20 cellular contexts compared by ENCODE assay signal in genomic region chr17:48028736-48029135, GRCh38. TPM values are rescaled to one million over a fixed set of nuclear protein-coding genes. Genes with fewer than 3 reads are reported as not detected.
A peak's percentile ranks its signal among the peaks of the same experiment; 100 is the strongest.
DNase-seq lines count a peak whose midpoint lies in the region; ATAC-seq, FAIRE-seq and TF ChIP-seq lines count a peak whose summit lies in the region.
"Had no signal": no experiment of that assay in that cellular context is flagged by ENCODE, and none has a peak within 500 bp of the region (broad histone marks: within the 10 kb centered on the region; RNA-seq: fewer than 3 reads in every experiment).

No MANE protein-coding gene starts in this region.

- H2BK120ac ChIP-seq in neuronal stem cell (ENCODE audit: low read depth, low read length), result no peak overlapping the region

- intact Hi-C loops in cardiac septum (cut with DNase I) (loop anchor here (10.0 kb wide), 1 partner anchor 586 kb away; the partner anchor contains the start of genes HOXB7 and HOXB8), Right ventricle myocardium superior (cut with DNase I) (no loop called here), PC-3 (cut with micrococcal nuclease) (loop anchor here (5.0 to 10.0 kb wide), 4 partner anchors 216 to 589 kb away; partner anchors contain the start of gene HOXB8)

- peak overlapping the region; percentile 53; the same call in 1 of the 2 replicates for H3K27ac Mint-ChIP-seq in HFFc6
- H3K27ac Mint-ChIP-seq in astrocyte (ENCODE audit: unreplicated experiment), result peak overlapping the region; percentile 42
- H3K27ac Mint-ChIP-seq: CD4-positive, alpha-beta memory T cell; GM23338; H9 had no signal

- H3K9me2 ChIP-seq in PC-3 (replicated peaks; ENCODE audit: low read length), result no peaks in the 10 kb centered on the region

- H2AFZ ChIP-seq in astrocyte (ENCODE audit: low read depth, low read length) (no peak overlapping the region), neuronal stem cell (ENCODE audit: low read length) (no peak overlapping the region), PC-3 (ENCODE audit: low read length) (no peak overlapping the region)
- H2AFZ ChIP-seq: GM23338 had no signal

- H3K4me1 ChIP-seq in astrocyte (ENCODE audit: insufficient read depth, low read length) (peaks cover 32% of the 10 kb centered on the region), neuronal stem cell (ENCODE audit: control insufficient read depth in 2 of 2, insufficient read depth in 1 of 2, low read depth in 1 of 2, low read length in 2 of 2) (peaks cover 14 to 26% of the 10 kb centered on the region in 2 donors), PC-3 (ENCODE audit: insufficient read depth, low read length) (peaks cover 27% of the 10 kb centered on the region)

- H3K4me2 ChIP-seq in astrocyte (ENCODE audit: low read length), result no peak overlapping the region
- H3K4me2 ChIP-seq in neuronal stem cell (ENCODE audit: insufficient read depth, low read length, poor library complexity, severe bottlenecking), result no peak overlapping the region
- H3K4me2 ChIP-seq in PC-3 (ENCODE audit: low read length), result no peak overlapping the region
- H3K4me2 ChIP-seq: A549, GM23338 had no signal

- H3K18ac ChIP-seq in neuronal stem cell (ENCODE audit: low read length), result no peak overlapping the region

- H3K4ac ChIP-seq in neuronal stem cell (ENCODE audit: low read length), result no peak overlapping the region

- no peak overlapping the region for H2BK15ac ChIP-seq in neuronal stem cell (ENCODE audit: low read length)

- H2BK5ac ChIP-seq in neuronal stem cell (ENCODE audit: low read length), result peak overlapping the region; percentile 26

- DNase-seq in cardiac septum (ENCODE audit: low spot score) (peak; percentile 56), Right ventricle myocardium superior (no peak), HFFc6 (no peak), astrocyte (ENCODE audit: low read depth) (no peak), neuronal stem cell (ENCODE audit: low spot score) (no peak), COLO829 (ENCODE audit: low spot score) (no peak), PC-3 (no peak)
- DNase-seq: 8988T; ACHN; C1 segment of cervical spinal cord; Caco-2; CD4-positive, alpha-beta memory T cell; DMS153; DND-41; H9 had no signal

- H2BK12ac ChIP-seq in neuronal stem cell (ENCODE audit: low read length), result no peak overlapping the region

- H3K4me3 ChIP-seq in astrocyte (ENCODE audit: insufficient read depth, low read depth, low read length), result no peak overlapping the region
- H3K4me3 ChIP-seq in neuronal stem cell (ENCODE audit: low read length in 2 of 2), result no peak overlapping the region
- H3K4me3 ChIP-seq in PC-3 (ENCODE audit: low read length), result no peak overlapping the region
- H3K4me3 ChIP-seq: A549, GM23338 had no signal

- H3K9me3 Mint-ChIP-seq in HFFc6 (no peaks in the 10 kb centered on the region), astrocyte (ENCODE audit: unreplicated experiment) (peaks cover 3% of the 10 kb centered on the region)
- H3K9me3 Mint-ChIP-seq: GM23338, H9 had no signal

- H3K4me3 Mint-ChIP-seq in HFFc6 (no peak overlapping the region), astrocyte (ENCODE audit: unreplicated experiment) (no peak overlapping the region)
- H3K4me3 Mint-ChIP-seq: CD4-positive, alpha-beta memory T cell; GM23338; H9 had no signal

- H3F3A ChIP-seq in PC-3 (ENCODE audit: low read length, unreplicated experiment), result peaks cover 6% of the 10 kb centered on the region

- ATAC-seq in Right ventricle myocardium superior (ENCODE audit: poor library complexity) (no peak), PC-3 (no peak)
- ATAC-seq: A549, GM23338, HCT116 had no signal

- no peaks in the 10 kb centered on the region for H4K20me1 ChIP-seq in astrocyte (ENCODE audit: insufficient read depth, low read length)
- H4K20me1 ChIP-seq in PC-3 (ENCODE audit: low read length), result no peaks in the 10 kb centered on the region

- H3K27ac ChIP-seq in astrocyte (ENCODE audit: low read depth, low read length) (no peak overlapping the region), neuronal stem cell (replicated peaks; ENCODE audit: low read length) (no peak overlapping the region), PC-3 (ENCODE audit: low read length) (no peak overlapping the region)
- H3K27ac ChIP-seq: A549 had no signal

- TF ChIP-seq CTCF in HFFc6 (IDR thresholded peaks at IDR 0.05) (no peak), astrocyte (IDR thresholded peaks at IDR 0.05; ENCODE audit: insufficient read depth, low read depth, low read length) (no peak), PC-3 (conservative IDR thresholded peaks at IDR 0.05; ENCODE audit: low read depth, low read length) (no peak)

- WGBS in neuronal stem cell (ENCODE audit: extremely low coverage in 2 of 2, insufficient read length in 2 of 2, insufficient replicate concordance in 1 of 2), 2 donors, result no CpG with 5 or more reads among the region's 1 CpG

- H3K79me2 ChIP-seq in astrocyte (ENCODE audit: insufficient read depth, low read length) (no peaks in the 10 kb centered on the region), PC-3 (ENCODE audit: low read length) (no peaks in the 10 kb centered on the region)

- H3K36me3 Mint-ChIP-seq in HFFc6 (ENCODE audit: low read depth) (no peaks in the 10 kb centered on the region; the same call in 1 of the 2 replicates), astrocyte (ENCODE audit: low read depth, unreplicated experiment) (peaks cover 22% of the 10 kb centered on the region)
- H3K36me3 Mint-ChIP-seq: CD4-positive, alpha-beta memory T cell had no signal

- POLR2A ChIA-PET in PC-3 (lab: Charles Lee; ENCODE audit: unreplicated experiment), result interaction anchor here (0.7 kb wide), 1 partner anchor 95 kb away, joined by 4 read pairs; no protein-coding TSS in a partner anchor

- no peak overlapping the region for H4K8ac ChIP-seq in neuronal stem cell (ENCODE audit: low read depth, low read length)

- no peak overlapping the region for H3K14ac ChIP-seq in neuronal stem cell (ENCODE audit: low read length)

- CTCF ChIA-PET in PC-3 (lab: Charles Lee), result no interaction called here

- H3K9ac ChIP-seq in astrocyte (ENCODE audit: low read length) (no peak overlapping the region), neuronal stem cell (ENCODE audit: low read depth, low read length, poor library complexity) (no peak overlapping the region), PC-3 (ENCODE audit: low read length) (no peak overlapping the region)

- no peaks in the 10 kb centered on the region for H3K36me3 ChIP-seq in astrocyte (ENCODE audit: insufficient read depth, low read length)
- no peaks in the 10 kb centered on the region for H3K36me3 ChIP-seq in neuronal stem cell (replicated peaks in 1 of 2; ENCODE audit: control insufficient read depth in 2 of 2, insufficient read depth in 2 of 2, low read length in 2 of 2)
- H3K36me3 ChIP-seq in PC-3 (ENCODE audit: low read depth, low read length), result no peaks in the 10 kb centered on the region

- no peak for FAIRE-seq in astrocyte (lab: Jason Lieb, UNC)
- FAIRE-seq: A549, G401.6, GM12892 had no signal

- H3K4me1 Mint-ChIP-seq in HFFc6 (ENCODE audit: low read depth) (peaks cover 32% of the 10 kb centered on the region), astrocyte (ENCODE audit: low read depth, unreplicated experiment) (peaks cover 9% of the 10 kb centered on the region)

- H3K79me1 ChIP-seq in neuronal stem cell (ENCODE audit: low read depth, low read length), result no peaks in the 10 kb centered on the region

- H4K91ac ChIP-seq in neuronal stem cell (ENCODE audit: low read depth, low read length, poor library complexity), result no peak overlapping the region

- peaks cover 6% of the 10 kb centered on the region for H3K27me3 Mint-ChIP-seq in HFFc6 (ENCODE audit: insufficient read depth)
- peaks cover 32% of the 10 kb centered on the region for H3K27me3 Mint-ChIP-seq in astrocyte (ENCODE audit: low read depth, unreplicated experiment)

- no TSS peak for BruUV-seq in PC-3 (replicated peaks; lab: Mats Ljungman, UMichigan)

- H3K9me3 ChIP-seq in astrocyte (ENCODE audit: insufficient read depth, low read depth, low read length), result no peaks in the 10 kb centered on the region
- H3K9me3 ChIP-seq in neuronal stem cell (replicated peaks in 1 of 2; ENCODE audit: control insufficient read depth in 2 of 2, insufficient read depth in 1 of 2, low read depth in 1 of 2, low read length in 2 of 2), result no peaks in the 10 kb centered on the region
- H3K9me3 ChIP-seq in PC-3 (ENCODE audit: low read length), result no peaks in the 10 kb centered on the region
- H3K9me3 ChIP-seq: A549, Caco-2 had no signal

- H3K23ac ChIP-seq in neuronal stem cell (ENCODE audit: low read depth, low read length, poor library complexity), result no peak overlapping the region

- peak overlapping the region; percentile 41 for H2AK5ac ChIP-seq in neuronal stem cell (ENCODE audit: low read depth, low read length)

- no peaks in the 10 kb centered on the region for H3K27me3 ChIP-seq in astrocyte (ENCODE audit: insufficient read depth, low read length)
- H3K27me3 ChIP-seq in neuronal stem cell (ENCODE audit: control insufficient read depth in 3 of 3, insufficient read depth in 3 of 3, low read depth in 1 of 3, low read length in 3 of 3), result peaks cover 0 to 15% (median 6%) of the 10 kb centered on the region in 3 experiments
- H3K27me3 ChIP-seq in PC-3 (ENCODE audit: low read length), result no peaks in the 10 kb centered on the region

RNA-seq across cellular contexts. Expression of gene COPZ2, which starts 8.9 kb away (rescaled TPM):
- total RNA-seq in cardiac septum (78.6 TPM), Right ventricle myocardium superior (49.2 TPM), astrocyte (25.1 and 38.3 TPM in 2 replicates), PC-3 (2014; rRNA removed) (0.63 and 1.3 TPM in 2 replicates)
- 100 to 1,000 TPM; 209 to 260 (median 211) TPM for total RNA-seq in HFFc6 (2021; fragmentation: NEBNext Ultra II Directional; extraction: Animal tissue kit (Norgen Biotek cat#: 25700))
- polyA plus RNA-seq in neuronal stem cell (2013, experiment 1 of 2), result 1.5 TPM
- polyA plus RNA-seq in neuronal stem cell (2013, experiment 2 of 2), result 2.3 TPM
- total RNA-seq: GM23338 had no signal
- polyA plus RNA-seq: GM23338 had no signal

RNA-seq across cellular contexts. Expression of gene NFE2L1, which starts 19.4 kb away (rescaled TPM):
- 604 TPM for total RNA-seq in cardiac septum
- total RNA-seq in Right ventricle myocardium superior, result 911 TPM
- 100 to 1,000 TPM; 181 to 207 (median 193) TPM for total RNA-seq in HFFc6 (2021; fragmentation: NEBNext Ultra II Directional; extraction: Animal tissue kit (Norgen Biotek cat#: 25700))
- 344 and 348 TPM in 2 replicates for total RNA-seq in astrocyte
- 69.4 TPM for polyA plus RNA-seq in neuronal stem cell (2013, experiment 1 of 2)
- polyA plus RNA-seq in neuronal stem cell (2013, experiment 2 of 2), result 72.5 TPM
- 45.1 and 72.6 TPM in 2 replicates for total RNA-seq in PC-3 (2014; rRNA removed)

RNA-seq across cellular contexts. Expression of gene CDK5RAP3, which starts 57.8 kb away (rescaled TPM):
- total RNA-seq in cardiac septum (58.2 TPM), Right ventricle myocardium superior (50.3 TPM), astrocyte (59.1 and 62.8 TPM in 2 replicates), PC-3 (2014; rRNA removed) (193 and 209 TPM in 2 replicates)
- total RNA-seq in HFFc6 (2021; fragmentation: NEBNext Ultra II Directional; extraction: Animal tissue kit (Norgen Biotek cat#: 25700)), result 10 to 100 TPM; 78.4 to 91.3 (median 81.8) TPM
- 193 TPM for polyA plus RNA-seq in neuronal stem cell (2013, experiment 1 of 2)
- 185 TPM for polyA plus RNA-seq in neuronal stem cell (2013, experiment 2 of 2)

Comparison
In these comparisons a context has a peak if more than half of its experiments do, and no peak if none do; other contexts are left out.
1. RNA of gene COPZ2, which starts 8.9 kb away (total RNA-seq): 209 to 260 TPM in HFFc6, 78.6 TPM in cardiac septum (single experiment), 49.2 TPM in Right ventricle myocardium superior (single experiment) and 25.1 to 38.3 TPM in astrocyte; 0.63 to 1.3 TPM in PC-3; every median in the first group is over 10 times any median in the second.